ENCODE assay signal across 8 cellular contexts in the genomic region with DNA sequence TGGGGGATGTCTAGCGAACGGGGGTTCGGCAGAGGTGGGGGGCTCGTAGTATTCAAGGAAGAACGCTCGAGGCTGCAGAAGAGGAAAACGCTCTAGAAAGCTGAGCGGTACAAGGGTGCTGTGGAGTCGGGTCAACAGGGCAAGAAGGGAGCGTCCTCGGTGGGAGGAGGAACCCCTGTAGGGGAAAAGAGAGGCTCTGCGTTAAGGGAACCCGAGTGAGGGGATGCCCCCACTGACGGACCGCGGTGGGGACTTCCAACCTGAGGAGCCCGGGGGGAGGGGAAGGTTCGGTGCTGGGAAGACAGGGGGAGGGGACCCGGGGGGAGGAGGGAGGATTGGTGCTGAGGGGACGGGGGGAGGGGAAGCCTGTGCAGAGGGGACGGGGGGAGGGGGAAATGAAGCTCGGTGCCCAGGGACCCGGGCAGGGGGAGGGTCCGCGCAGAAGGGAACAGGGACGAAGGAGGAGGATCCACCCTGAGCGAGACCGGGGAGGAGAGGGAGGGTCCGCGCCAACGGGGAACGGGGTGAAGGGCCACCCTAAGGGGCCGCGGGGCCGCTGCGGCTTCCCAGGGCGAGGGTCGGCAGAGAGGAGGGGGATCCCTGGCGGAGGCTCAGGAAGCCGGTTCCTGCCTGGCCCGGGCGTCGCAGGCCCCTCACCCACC. TPM values are rescaled to one million over a fixed set of nuclear protein-coding genes. Genes with fewer than 3 reads are reported as not detected.
DNase-seq lines count a peak whose midpoint lies in the region; ATAC-seq and TF ChIP-seq lines count a peak whose summit lies in the region.

No MANE protein-coding gene starts in this region.

- H3K27ac Mint-ChIP-seq in activated T-helper 1 cell treated with anti-CD3 and anti-CD28 coated beads, Interleukin-12 subunit alpha, Interleukin-12 subunit beta, Interleukin-2, Interleukin-4 antibody, amounts not matched to agents 30 ng/mL and 10 ng/mL and 1 ng/mL, durations not matched to agents 14 hours and 24 hours and 36 hours: peak overlapping the region; percentile 67

- H3K4me1 Mint-ChIP-seq in activated T-helper 1 cell treated with anti-CD3 and anti-CD28 coated beads, Interleukin-12 subunit alpha, Interleukin-12 subunit beta, Interleukin-2, Interleukin-4 antibody, amounts not matched to agents 30 ng/mL and 10 ng/mL and 1 ng/mL, durations not matched to agents 14 hours and 24 hours and 36 hours (ENCODE audit: low read depth): peaks cover 46% of the 10 kb centered on the region

- H3K9me3 ChIP-seq in HUES6 (ENCODE audit: control insufficient read depth, insufficient read depth, low read depth, low read length) (no peaks in the 10 kb centered on the region), right atrium auricular region (no peaks in the 10 kb centered on the region), skeletal muscle satellite cell (replicated peaks; ENCODE audit: low read length) (no peaks in the 10 kb centered on the region)

- H3K27me3 ChIP-seq in HUES6 (ENCODE audit: control insufficient read depth, insufficient read depth, low read length) (peaks cover 30% of the 10 kb centered on the region), right atrium auricular region (no peaks in the 10 kb centered on the region), skeletal muscle satellite cell (ENCODE audit: control insufficient read depth, insufficient read depth, low read length) (peaks cover 49% of the 10 kb centered on the region)

- H3K9me3 Mint-ChIP-seq in activated T-helper 1 cell treated with anti-CD3 and anti-CD28 coated beads, Interleukin-12 subunit alpha, Interleukin-12 subunit beta, Interleukin-2, Interleukin-4 antibody, amounts not matched to agents 30 ng/mL and 10 ng/mL and 1 ng/mL, durations not matched to agents 14 hours and 24 hours and 36 hours: no peaks in the 10 kb centered on the region

- peak overlapping the region; percentile 92 for H3K4me2 ChIP-seq in skeletal muscle satellite cell (ENCODE audit: low read length)

- H3K27me3 Mint-ChIP-seq in activated T-helper 1 cell treated with anti-CD3 and anti-CD28 coated beads, Interleukin-12 subunit alpha, Interleukin-12 subunit beta, Interleukin-2, Interleukin-4 antibody, amounts not matched to agents 30 ng/mL and 10 ng/mL and 1 ng/mL, durations not matched to agents 14 hours and 24 hours and 36 hours (ENCODE audit: insufficient read depth): peaks cover 65% of the 10 kb centered on the region

- H3K4me1 ChIP-seq in HUES6 (ENCODE audit: control insufficient read depth, insufficient read depth, low read length): peaks cover 45% of the 10 kb centered on the region
- H3K4me1 ChIP-seq in right atrium auricular region: peaks cover 0 to 29% of the 10 kb centered on the region in 2 donors
- H3K4me1 ChIP-seq in skeletal muscle satellite cell (ENCODE audit: control insufficient read depth, insufficient read depth, low read length): peaks cover 13% of the 10 kb centered on the region

- no peak for TF ChIP-seq CTCF in right atrium auricular region (IDR thresholded peaks at IDR 0.05)

- H3K9ac ChIP-seq in HUES6 (ENCODE audit: low read length) (peak overlapping the region; percentile 98), skeletal muscle satellite cell (ENCODE audit: low read depth, low read length) (peak overlapping the region; percentile 84)

- H3K4me3 ChIP-seq in GM08714 (ENCODE audit: low read length) (peak overlapping the region; percentile 72), HUES6 (ENCODE audit: low read depth, low read length) (peak overlapping the region; percentile 87), right atrium auricular region (peak overlapping the region; percentile 83 to 97), skeletal muscle satellite cell (ENCODE audit: low read length) (peak overlapping the region; percentile 80)

- no peaks in the 10 kb centered on the region for H3K36me3 Mint-ChIP-seq in activated T-helper 1 cell treated with anti-CD3 and anti-CD28 coated beads, Interleukin-12 subunit alpha, Interleukin-12 subunit beta, Interleukin-2, Interleukin-4 antibody, amounts not matched to agents 30 ng/mL and 10 ng/mL and 1 ng/mL, durations not matched to agents 14 hours and 24 hours and 36 hours (ENCODE audit: low read depth)

- ATAC-seq in GM19395 (IDR thresholded peaks at IDR 0.05; ENCODE audit: unreplicated experiment): no peak

- DNase-seq in activated T-helper 1 cell treated with anti-CD3 and anti-CD28 coated beads, Interleukin-12 subunit alpha, Interleukin-12 subunit beta, Interleukin-2, Interleukin-4 antibody, amounts not matched to agents 30 ng/mL and 10 ng/mL and 1 ng/mL, durations not matched to agents 14 hours and 24 hours and 36 hours (ENCODE audit: low spot score): no peak
- DNase-seq in right atrium auricular region (ENCODE audit: low spot score) (no peak), NCI-H2081 treated with DMSO at 0.1 percent for 48 hours (lab: John Stamatoyannopoulos, UW) (no peak), NCI-H1105 treated with DMSO at 0.1 percent for 48 hours (lab: John Stamatoyannopoulos, UW) (no peak)

- H3K4me3 Mint-ChIP-seq in activated T-helper 1 cell treated with anti-CD3 and anti-CD28 coated beads, Interleukin-12 subunit alpha, Interleukin-12 subunit beta, Interleukin-2, Interleukin-4 antibody, amounts not matched to agents 30 ng/mL and 10 ng/mL and 1 ng/mL, durations not matched to agents 14 hours and 24 hours and 36 hours: peak overlapping the region; percentile 91

- H3K36me3 ChIP-seq in HUES6 (ENCODE audit: control insufficient read depth, insufficient read depth, low read length) (no peaks in the 10 kb centered on the region), right atrium auricular region (no peaks in the 10 kb centered on the region), skeletal muscle satellite cell (ENCODE audit: insufficient read depth, low read length) (no peaks in the 10 kb centered on the region)

- H3K27ac ChIP-seq in HUES6 (ENCODE audit: low read depth, low read length) (peak overlapping the region; percentile 99; the same call in 1 of the 2 replicates), right atrium auricular region (peak overlapping the region; percentile 78 to 84)

- intact Hi-C loops in activated T-helper 1 cell treated with anti-CD3 and anti-CD28 coated beads, Interleukin-12 subunit alpha, Interleukin-12 subunit beta, Interleukin-2, Interleukin-4 antibody, amounts not matched to agents 30 ng/mL and 10 ng/mL and 1 ng/mL, durations not matched to agents 14 hours and 24 hours and 36 hours (cut with micrococcal nuclease): loop anchor here (1.0 to 5.0 kb wide), 8 partner anchors 90 to 977 kb away; a partner anchor contains a TSS

RNA-seq across cellular contexts. Expression of a gene that starts 0.6 kb away (rescaled TPM):
- total RNA-seq in activated T-helper 1 cell treated with anti-CD3 and anti-CD28 coated beads, Interleukin-12 subunit alpha, Interleukin-12 subunit beta, Interleukin-2, Interleukin-4 antibody, amounts not matched to agents 30 ng/mL and 10 ng/mL and 1 ng/mL, durations not matched to agents 14 hours and 24 hours and 36 hours: 1.7 and 2.3 TPM in 2 replicates
- total RNA-seq in right atrium auricular region: 1 to 10 TPM; 1.9 to 2.6 TPM
- 0.25 and 1.5 TPM in 2 replicates for total RNA-seq in skeletal muscle satellite cell (2012; rRNA removed)

RNA-seq across cellular contexts. Expression of a gene that starts 6.4 kb away (rescaled TPM):
- not detected in 2 replicates for total RNA-seq in activated T-helper 1 cell treated with anti-CD3 and anti-CD28 coated beads, Interleukin-12 subunit alpha, Interleukin-12 subunit beta, Interleukin-2, Interleukin-4 antibody, amounts not matched to agents 30 ng/mL and 10 ng/mL and 1 ng/mL, durations not matched to agents 14 hours and 24 hours and 36 hours
- total RNA-seq in right atrium auricular region: 10 to 100 TPM; 41.2 to 53.2 TPM
- total RNA-seq in skeletal muscle satellite cell (2012; rRNA removed): 3.8 and 17.3 TPM in 2 replicates

Comparison
In these comparisons a context has a peak if more than half of its experiments do, and no peak if none do; other contexts are left out.
1. RNA of a gene that starts 6.4 kb away (total RNA-seq): 41.2 to 53.2 TPM in right atrium auricular region; not detected in activated T-helper 1 cell treated with anti-CD3 and anti-CD28 coated beads, Interleukin-12 subunit alpha, Interleukin-12 subunit beta, Interleukin-2, Interleukin-4 antibody, amounts not matched to agents 30 ng/mL and 10 ng/mL and 1 ng/mL, durations not matched to agents 14 hours and 24 hours and 36 hours; every median in the first group is over 10 times any median in the second.
2. Peak in every context shown above with its lines, with median percentiles within 50 percentile points of each other: H3K4me3 ChIP-seq.